ENCODE assay signal across 2 cellular contexts in the genomic region with DNA sequence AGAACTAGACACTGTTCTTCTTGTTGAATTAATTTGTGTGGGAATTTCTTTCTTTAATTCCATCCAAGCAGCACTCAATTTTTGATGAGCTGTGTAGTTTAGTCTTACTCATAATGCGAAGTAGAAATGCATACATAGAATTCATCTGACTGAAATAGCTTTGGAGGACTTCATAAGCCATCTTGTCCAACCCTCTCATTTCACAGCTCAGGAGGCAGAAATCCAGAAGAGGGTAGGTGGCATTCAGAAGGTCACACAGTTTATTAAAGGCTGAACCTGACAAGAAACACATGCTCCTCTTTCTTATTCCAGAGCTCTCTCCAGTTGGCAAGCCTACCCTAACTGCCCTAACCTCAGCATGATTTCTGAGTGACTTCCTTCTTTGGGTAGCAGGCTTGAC.
TF ChIP-seq lines count a peak whose summit lies in the region.

No MANE protein-coding gene starts in this region.

TF ChIP-seq in endothelial cell of umbilical vein, 7 proteins besides CTCF, POLR2A, EP300 and RAD21 (continued from another document):
- TF ChIP-seq JUN (IDR thresholded peaks at IDR 0.05; ENCODE audit: borderline replicate concordance, insufficient read depth, insufficient read length, low read depth) (no peak), GATA2 (IDR thresholded peaks at IDR 0.05; ENCODE audit: insufficient read depth, insufficient read length, low read depth, low read length) (no peak), POLR2AphosphoS5 (IDR thresholded peaks at IDR 0.05; ENCODE audit: insufficient read depth, low read depth, low read length) (no peak), EZH2 (IDR thresholded peaks at IDR 0.05; ENCODE audit: borderline replicate concordance, low read depth, low read length, severe bottlenecking) (no peak)
- TF ChIP-seq, protein P1, sequence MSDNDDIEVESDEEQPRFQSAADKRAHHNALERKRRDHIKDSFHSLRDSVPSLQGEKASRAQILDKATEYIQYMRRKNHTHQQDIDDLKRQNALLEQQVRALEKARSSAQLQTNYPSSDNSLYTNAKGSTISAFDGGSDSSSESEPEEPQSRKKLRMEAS (IDR thresholded peaks at IDR 0.05; ENCODE audit: insufficient read depth, insufficient read length), result no peak
TF ChIP-seq in endothelial cell of umbilical vein: peak in this region for 0.

TF ChIP-seq in liver, 16 proteins besides CTCF, POLR2A, EP300 and RAD21 (continued from another document):
- TF ChIP-seq, protein P2, sequence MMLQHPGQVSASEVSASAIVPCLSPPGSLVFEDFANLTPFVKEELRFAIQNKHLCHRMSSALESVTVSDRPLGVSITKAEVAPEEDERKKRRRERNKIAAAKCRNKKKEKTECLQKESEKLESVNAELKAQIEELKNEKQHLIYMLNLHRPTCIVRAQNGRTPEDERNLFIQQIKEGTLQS (IDR thresholded peaks at IDR 0.05), result no peak
- TF ChIP-seq NR2F2 (IDR thresholded peaks at IDR 0.05), result peak; percentile 20
- no peak for TF ChIP-seq GABPA (IDR thresholded peaks at IDR 0.05 in 1 of 2, conservative IDR thresholded peaks at IDR 0.05 in 1 of 2)
- no peak for TF ChIP-seq FOXA1 (IDR thresholded peaks at IDR 0.05)
- no peak for TF ChIP-seq YY1 (IDR thresholded peaks at IDR 0.05)
- TF ChIP-seq, protein P3, sequence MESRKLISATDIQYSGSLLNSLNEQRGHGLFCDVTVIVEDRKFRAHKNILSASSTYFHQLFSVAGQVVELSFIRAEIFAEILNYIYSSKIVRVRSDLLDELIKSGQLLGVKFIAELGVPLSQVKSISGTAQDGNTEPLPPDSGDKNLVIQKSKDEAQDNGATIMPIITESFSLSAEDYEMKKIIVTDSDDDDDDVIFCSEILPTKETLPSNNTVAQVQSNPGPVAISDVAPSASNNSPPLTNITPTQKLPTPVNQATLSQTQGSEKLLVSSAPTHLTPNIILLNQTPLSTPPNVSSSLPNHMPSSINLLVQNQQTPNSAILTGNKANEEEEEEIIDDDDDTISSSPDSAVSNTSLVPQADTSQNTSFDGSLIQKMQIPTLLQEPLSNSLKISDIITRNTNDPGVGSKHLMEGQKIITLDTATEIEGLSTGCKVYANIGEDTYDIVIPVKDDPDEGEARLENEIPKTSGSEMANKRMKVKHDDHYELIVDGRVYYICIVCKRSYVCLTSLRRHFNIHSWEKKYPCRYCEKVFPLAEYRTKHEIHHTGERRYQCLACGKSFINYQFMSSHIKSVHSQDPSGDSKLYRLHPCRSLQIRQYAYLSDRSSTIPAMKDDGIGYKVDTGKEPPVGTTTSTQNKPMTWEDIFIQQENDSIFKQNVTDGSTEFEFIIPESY (IDR thresholded peaks at IDR 0.05), result no peak
